ENCODE assay signal across 8 cellular contexts in the genomic region with DNA sequence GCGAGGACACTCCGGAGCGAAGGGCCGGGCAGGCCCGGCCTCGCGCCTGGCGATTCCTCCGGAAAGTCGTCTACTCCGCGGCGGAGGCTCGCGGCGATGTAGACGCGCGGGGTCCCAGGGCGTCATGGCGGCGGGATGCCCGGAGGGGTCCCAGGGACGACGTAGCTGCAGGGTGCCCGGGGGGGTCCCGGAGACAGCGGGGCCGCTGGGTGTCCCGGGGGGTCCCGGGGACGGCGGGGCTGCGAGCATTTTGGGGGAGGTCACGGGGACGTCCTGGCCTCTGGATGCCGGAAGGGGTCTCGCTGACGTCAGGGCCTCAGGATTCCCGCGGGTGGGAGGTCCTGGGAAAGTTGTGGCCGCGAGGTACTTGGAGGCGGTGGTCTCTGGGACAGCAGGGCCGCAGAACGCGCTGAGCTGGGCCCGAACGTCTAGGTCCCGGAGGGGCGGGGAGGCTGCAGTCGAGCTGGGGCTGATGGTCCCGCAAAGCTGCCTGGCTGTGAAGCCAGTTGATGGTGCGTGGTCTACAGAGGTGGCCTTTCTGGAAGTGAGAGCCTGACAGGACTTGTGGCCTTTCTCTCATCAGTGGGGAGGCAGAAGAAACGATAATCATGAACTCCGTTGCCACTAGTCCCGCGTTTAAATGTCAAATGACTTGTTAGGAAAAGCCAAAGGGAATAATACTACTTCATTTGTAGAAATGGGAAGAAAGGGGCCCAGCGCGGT. TPM values are rescaled to one million over a fixed set of nuclear protein-coding genes. Genes with fewer than 3 reads are reported as not detected.
DNase-seq lines count a peak whose midpoint lies in the region; ATAC-seq and TF ChIP-seq lines count a peak whose summit lies in the region.

No MANE protein-coding gene starts in this region.

- H3K4me3 ChIP-seq in duodenal mucosa (ENCODE audit: low read depth in 1 of 2, low read length in 2 of 2) (peak overlapping the region; percentile 89 to 96), lung (peak overlapping the region; percentile 82)

- ATAC-seq in HG03457 (IDR thresholded peaks at IDR 0.05; ENCODE audit: unreplicated experiment) (peak; percentile 5), lung (ENCODE audit: insufficient read depth, low FRiP score) (no peak)
- ATAC-seq in stimulated activated naive B cell treated with anti-CD40 and anti-IgM and Interleukin-4, amounts not matched to agents 10 μg/mL and 1 μg/mL and 100 μg/mL, for 72 hours (replicated peaks), result peak; percentile 17 to 24

- peak overlapping the region; percentile 97 for H3K4me3 Mint-ChIP-seq in stimulated activated naive B cell treated with anti-CD40 and anti-IgM and Interleukin-4, amounts not matched to agents 10 μg/mL and 1 μg/mL and 100 μg/mL, for 72 hours

- H3K36me3 ChIP-seq in duodenal mucosa (ENCODE audit: control insufficient read depth in 1 of 2, insufficient read depth in 2 of 2, low read length in 2 of 2) (peaks cover 22 to 33% of the 10 kb centered on the region in 2 donors), lung (ENCODE audit: control insufficient read depth in 2 of 2, insufficient read depth in 2 of 2, low read length in 2 of 2) (peaks cover 6 to 23% of the 10 kb centered on the region in 2 donors)

- H3K27ac ChIP-seq in duodenal mucosa (ENCODE audit: low read depth, low read length), result peak overlapping the region; percentile 79
- H3K27ac ChIP-seq in lung (ENCODE audit: low read depth in 1 of 2, low read length in 1 of 2), result peak overlapping the region; percentile 96 to 97

- TF ChIP-seq CTCF in lung (IDR thresholded peaks at IDR 0.05; ENCODE audit: control extremely low read depth, extremely low read depth), result no peak

- peak overlapping the region; percentile 89 to 97 for H3K9ac ChIP-seq in duodenal mucosa (ENCODE audit: low read depth in 1 of 2, low read length in 2 of 2)

- no peaks in the 10 kb centered on the region for H3K9me3 Mint-ChIP-seq in stimulated activated naive B cell treated with anti-CD40 and anti-IgM and Interleukin-4, amounts not matched to agents 10 μg/mL and 1 μg/mL and 100 μg/mL, for 72 hours

- H3K9me3 ChIP-seq in duodenal mucosa (ENCODE audit: control insufficient read depth in 1 of 2, low read length in 2 of 2) (no peaks in the 10 kb centered on the region), lung (ENCODE audit: control insufficient read depth in 2 of 2, insufficient read depth in 1 of 2, low read length in 1 of 2) (no peaks in the 10 kb centered on the region)

- H3K27me3 Mint-ChIP-seq in stimulated activated naive B cell treated with anti-CD40 and anti-IgM and Interleukin-4, amounts not matched to agents 10 μg/mL and 1 μg/mL and 100 μg/mL, for 72 hours, result no peaks in the 10 kb centered on the region

- peak overlapping the region; percentile 99 for H3K27ac Mint-ChIP-seq in stimulated activated naive B cell treated with anti-CD40 and anti-IgM and Interleukin-4, amounts not matched to agents 10 μg/mL and 1 μg/mL and 100 μg/mL, for 72 hours

- DNase-seq in DMS 273 (lab: John Stamatoyannopoulos, UW; ENCODE audit: unreplicated experiment), result peak; percentile 46
- no peak for DNase-seq in DMS 273 treated with DMSO at 0.1 percent for 48 hours (lab: John Stamatoyannopoulos, UW)
- DNase-seq in UCSD-AML1 (lab: John Stamatoyannopoulos, UW; ENCODE audit: unreplicated experiment), result peak; percentile 35
- peak; percentile 32 for DNase-seq in lung (ENCODE audit: low spot score)
- peak; percentile 13 for DNase-seq in stimulated activated naive B cell treated with anti-CD40 and anti-IgM and Interleukin-4, amounts not matched to agents 10 μg/mL and 1 μg/mL and 100 μg/mL, for 72 hours
- no peak for DNase-seq in NCI-H2171 treated with DMSO at 0.1 percent for 48 hours (lab: John Stamatoyannopoulos, UW)

- whole genome bisulfite sequencing in lung, 2 donors, result 0 to 1% methylated on average over 45 to 60 of the region's 60 CpGs

- peaks cover 9 to 13% of the 10 kb centered on the region in 2 donors for H3K4me1 ChIP-seq in duodenal mucosa (ENCODE audit: control insufficient read depth in 1 of 2, insufficient read depth in 2 of 2, low read length in 2 of 2)
- H3K4me1 ChIP-seq in lung (ENCODE audit: control insufficient read depth in 2 of 2, insufficient read depth in 2 of 2, low read length in 2 of 2), result peaks cover 2 to 5% of the 10 kb centered on the region in 2 donors

- H3K4me1 Mint-ChIP-seq in stimulated activated naive B cell treated with anti-CD40 and anti-IgM and Interleukin-4, amounts not matched to agents 10 μg/mL and 1 μg/mL and 100 μg/mL, for 72 hours, result peaks cover 9 to 17% of the 10 kb centered on the region in 2 donors

- H3K27me3 ChIP-seq in duodenal mucosa (ENCODE audit: control insufficient read depth in 1 of 2, insufficient read depth in 2 of 2, low read length in 2 of 2) (no peaks in the 10 kb centered on the region), lung (ENCODE audit: control insufficient read depth, insufficient read depth) (no peaks in the 10 kb centered on the region)

- H3K36me3 Mint-ChIP-seq in stimulated activated naive B cell treated with anti-CD40 and anti-IgM and Interleukin-4, amounts not matched to agents 10 μg/mL and 1 μg/mL and 100 μg/mL, for 72 hours, result peaks cover 22 to 38% of the 10 kb centered on the region in 2 donors

RNA-seq across cellular contexts. Expression of gene HSPA14, which starts 0.6 kb away (rescaled TPM):
- total RNA-seq in lung, result 10 to 100 TPM; 11.1 to 13.6 TPM
- polyA plus RNA-seq in lung, result 10 to 100 TPM; 11.5 to 12.5 TPM

RNA-seq across cellular contexts. Expression of gene MSANTD7, which starts 0.6 kb away (rescaled TPM):
- 10 to 100 TPM in 1 of 2 donors, 1 to 10 TPM in 1; 9.4 to 17.2 TPM for total RNA-seq in lung
- 1 to 10 TPM; 2.2 to 4.8 TPM for polyA plus RNA-seq in lung

RNA-seq across cellular contexts. Expression of gene CDNF, which starts 0.9 kb away (rescaled TPM):
- total RNA-seq in lung, result 1 to 10 TPM; 2.1 to 3.1 TPM
- 1 to 10 TPM in 1 of 2 donors, under 1 TPM in 1; 0.60 to 1.7 TPM for polyA plus RNA-seq in lung

RNA-seq across cellular contexts. Expression of gene SUV39H2, which starts 39.9 kb away (rescaled TPM):
- 1 to 10 TPM; 6.9 to 7.7 TPM for total RNA-seq in lung
- 1 to 10 TPM; 2.6 to 3.8 TPM for polyA plus RNA-seq in lung

Comparison
In these comparisons a context has a peak if more than half of its experiments do, and no peak if none do; other contexts are left out.
1. DNase-seq: peak in DMS 273 (single experiment), UCSD-AML1 (single experiment), lung (single experiment) and stimulated activated naive B cell treated with anti-CD40 and anti-IgM and Interleukin-4, amounts not matched to agents 10 μg/mL and 1 μg/mL and 100 μg/mL, for 72 hours (single experiment); none in DMS 273 treated with DMSO at 0.1 percent for 48 hours (single experiment) and NCI-H2171 treated with DMSO at 0.1 percent for 48 hours (single experiment).